In genomic region chr17:282000-282911, GRCh38 we compare ENCODE assay signal across 1 cellular context.
TF ChIP-seq lines count a peak whose summit lies in the region.

No MANE protein-coding gene starts in this region.

TF ChIP-seq in HepG2, 621 proteins besides CTCF, POLR2A, EP300 and RAD21 (continued from another document and continues in another):
- no peak for TF ChIP-seq ZNF407 (CRISPR knock-in tag; IDR thresholded peaks at IDR 0.05; ENCODE audit: not compliant biosample characterization)
- no peak for TF ChIP-seq U2AF1 (optimal IDR thresholded peaks at IDR 0.05; ENCODE audit: low read depth, low read length)
- no peak for TF ChIP-seq ZNF101 (CRISPR knock-in tag; IDR thresholded peaks at IDR 0.05; ENCODE audit: borderline replicate concordance, low read depth)
- no peak for TF ChIP-seq PHF8 (CRISPR knock-in tag; IDR thresholded peaks at IDR 0.05)
- TF ChIP-seq BCLAF1 (IDR thresholded peaks at IDR 0.05), result no peak
- 0 out of 2 replicates have a peak, but pooled peaks have one; percentile 42 for TF ChIP-seq ZGPAT (CRISPR knock-in tag; IDR thresholded peaks at IDR 0.05)
- TF ChIP-seq SMARCE1 (IDR thresholded peaks at IDR 0.05; ENCODE audit: borderline replicate concordance), result no peak
- peak; percentile 33; the same call in 1 of the 2 replicates for TF ChIP-seq THAP11 (CRISPR knock-in tag; IDR thresholded peaks at IDR 0.05)
- no peak for TF ChIP-seq ZNF597 (CRISPR knock-in tag; IDR thresholded peaks at IDR 0.05)
- TF ChIP-seq ZNF713 (CRISPR knock-in tag; IDR thresholded peaks at IDR 0.05), result no peak
- no peak for TF ChIP-seq TOE1 (CRISPR knock-in tag; IDR thresholded peaks at IDR 0.05)
- no peak for TF ChIP-seq MLX (CRISPR knock-in tag; IDR thresholded peaks at IDR 0.05)
- TF ChIP-seq NCOA2 (CRISPR knock-in tag; IDR thresholded peaks at IDR 0.05), result peak; percentile 51; the same call in 1 of the 2 replicates
- no peak for TF ChIP-seq SP140L (CRISPR knock-in tag; IDR thresholded peaks at IDR 0.05; ENCODE audit: borderline replicate concordance)
- no peak for TF ChIP-seq FOXK1 (CRISPR knock-in tag; IDR thresholded peaks at IDR 0.05; ENCODE audit: borderline replicate concordance, low read depth)
- TF ChIP-seq CBFB (CRISPR knock-in tag; IDR thresholded peaks at IDR 0.05), result no peak
- TF ChIP-seq PCBP2 (optimal IDR thresholded peaks at IDR 0.05; ENCODE audit: low read depth, low read length, poor library complexity, severe bottlenecking), result no peak
- TF ChIP-seq ZMAT3 (CRISPR knock-in tag; conservative IDR thresholded peaks at IDR 0.05), result no peak
- TF ChIP-seq EEA1 (CRISPR knock-in tag; IDR thresholded peaks at IDR 0.05; ENCODE audit: borderline replicate concordance), result no peak
- TF ChIP-seq ZBTB2 (CRISPR knock-in tag; IDR thresholded peaks at IDR 0.05; ENCODE audit: low read depth), result no peak
- TF ChIP-seq ZNF678 (CRISPR knock-in tag; IDR thresholded peaks at IDR 0.05), result no peak
- no peak for TF ChIP-seq TRAFD1 (CRISPR knock-in tag; IDR thresholded peaks at IDR 0.05; ENCODE audit: borderline replicate concordance)
- no peak for TF ChIP-seq RFX3 (CRISPR knock-in tag; IDR thresholded peaks at IDR 0.05)
- no peak for TF ChIP-seq ZNF589 (CRISPR knock-in tag; conservative IDR thresholded peaks at IDR 0.05)
- TF ChIP-seq ZNF672 (CRISPR knock-in tag; IDR thresholded peaks at IDR 0.05), result no peak
- TF ChIP-seq ZNF775 (CRISPR knock-in tag; IDR thresholded peaks at IDR 0.05; ENCODE audit: borderline replicate concordance), result no peak
- no peak for TF ChIP-seq NR3C1 (CRISPR knock-in tag; IDR thresholded peaks at IDR 0.05)
- TF ChIP-seq KAT2B (IDR thresholded peaks at IDR 0.05; ENCODE audit: borderline replicate concordance, low read depth, low read length), result no peak
- TF ChIP-seq PRDM4 (CRISPR knock-in tag; IDR thresholded peaks at IDR 0.05; ENCODE audit: borderline replicate concordance), result no peak
- no peak for TF ChIP-seq TRIM24 (CRISPR knock-in tag; IDR thresholded peaks at IDR 0.05)
- no peak for TF ChIP-seq IKZF4 (CRISPR knock-in tag; IDR thresholded peaks at IDR 0.05; ENCODE audit: borderline replicate concordance, low read depth, not compliant biosample characterization)
- TF ChIP-seq IKZF5 (CRISPR knock-in tag; IDR thresholded peaks at IDR 0.05), result no peak
- TF ChIP-seq GTF2F1 (IDR thresholded peaks at IDR 0.05; ENCODE audit: low read length), result no peak
- no peak for TF ChIP-seq ZFAT (CRISPR knock-in tag; conservative IDR thresholded peaks at IDR 0.05)
- no peak for TF ChIP-seq FOXM1 (CRISPR knock-in tag; IDR thresholded peaks at IDR 0.05)
- no peak for TF ChIP-seq HNRNPLL (IDR thresholded peaks at IDR 0.05; ENCODE audit: low read depth, low read length, poor library complexity, severe bottlenecking)
- TF ChIP-seq DRAP1 (CRISPR knock-in tag; IDR thresholded peaks at IDR 0.05), result no peak
- no peak for TF ChIP-seq KMT2B (CRISPR knock-in tag; IDR thresholded peaks at IDR 0.05)
